ENCODE assay signal across 17 cellular contexts in the genomic region with DNA sequence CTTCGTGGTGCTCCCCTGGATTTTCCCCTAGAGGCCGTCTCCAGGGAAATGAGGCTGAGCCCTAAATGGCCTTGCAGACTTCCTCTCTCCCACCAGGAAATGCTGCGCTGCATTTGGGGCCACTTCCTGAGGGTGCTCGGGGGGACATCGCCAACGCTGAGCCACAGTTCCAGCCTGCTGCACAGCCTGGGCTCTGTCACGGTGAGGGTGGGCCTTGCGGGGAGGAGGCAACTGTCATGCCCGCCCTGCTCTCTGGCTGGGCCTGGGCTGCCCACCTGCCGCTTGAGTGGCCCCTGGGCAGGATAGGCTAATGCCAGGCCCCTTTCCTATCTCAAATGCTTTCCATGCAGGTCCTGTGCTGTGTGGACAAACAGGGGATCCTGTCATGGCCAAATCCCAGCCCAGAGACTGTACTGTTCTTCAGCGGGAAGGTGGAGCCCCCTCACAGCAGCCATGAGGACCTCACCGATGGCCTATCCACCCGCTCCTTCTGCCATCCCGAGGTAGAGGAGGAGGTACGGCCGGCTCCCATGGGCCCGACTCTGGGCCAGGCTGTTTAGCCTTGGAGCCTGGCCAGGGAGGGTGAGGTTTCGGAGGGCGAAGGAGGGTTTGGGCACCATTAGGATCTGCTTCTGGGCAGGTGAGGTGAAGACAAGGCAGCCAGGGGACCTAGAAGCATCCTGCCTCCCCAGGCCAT. TPM values are rescaled to one million over a fixed set of nuclear protein-coding genes. Genes with fewer than 3 reads are reported as not detected.
DNase-seq lines count a peak whose midpoint lies in the region; ATAC-seq and TF ChIP-seq lines count a peak whose summit lies in the region.
"Had no signal": no experiment of that assay in that cellular context is flagged by ENCODE, and none has a peak within 500 bp of the region (broad histone marks: within the 10 kb centered on the region; RNA-seq: fewer than 3 reads in every experiment).

No MANE protein-coding gene starts in this region.

- H2AFZ ChIP-seq in smooth muscle cell (ENCODE audit: low read depth), result no peak overlapping the region
- H2AFZ ChIP-seq: GM23248 had no signal

- peaks cover 43% of the 10 kb centered on the region for H4K20me1 ChIP-seq in smooth muscle cell (ENCODE audit: low read depth)

- in situ Hi-C loops in KBM-7 (cut with MboI; ENCODE audit: low pct_unique_long_range_greater_than_20kb, low sequenced_read_pairs), result no loop called here

- no peaks in the 10 kb centered on the region for H3F3A ChIP-seq in smooth muscle cell (ENCODE audit: low read depth)

- WGBS in spleen, 5 donors, result 43 to 78% (median 67%) methylated on average over 7 to 19 of the region's 19 CpGs
- 98% methylated on average over 19 of the region's 19 CpGs for WGBS in smooth muscle cell (ENCODE audit: low lambda C conversion rate)

- POLR2A ChIA-PET in RWPE1 (lab: Yijun Ruan, JAX; ENCODE audit: low non-redundant PET), result no interaction called here

- no peak overlapping the region for H3K9ac ChIP-seq in smooth muscle cell (ENCODE audit: low read depth)
- H3K9ac ChIP-seq: GM23248 had no signal

- no peak for TF ChIP-seq POLR2A in spleen (IDR thresholded peaks at IDR 0.05)

- H3K27ac ChIP-seq in RWPE1 (peak overlapping the region; percentile 14; the same call in 1 of the 2 replicates), lower lobe of right lung (peak overlapping the region; percentile 71), spleen (peak overlapping the region in 5 of 8 donors; percentile 48 to 66 (median 51)), smooth muscle cell (ENCODE audit: low read depth) (no peak overlapping the region)
- H3K27ac ChIP-seq: GM23248, SJCRH30 had no signal

- no peaks in the 10 kb centered on the region for H3K79me2 ChIP-seq in smooth muscle cell (ENCODE audit: low read depth)

- peak in 1 of 2 donors; percentile 1 for ATAC-seq in lower lobe of right lung
- no peak for ATAC-seq in HG02759 (IDR thresholded peaks at IDR 0.05; ENCODE audit: unreplicated experiment)
- ATAC-seq: HCT116, K562, Panc1 had no signal

- DNase-seq in KBM-7, result peak; percentile 18
- DNase-seq in RWPE1 (ENCODE audit: low spot score), result no peak
- no peak for DNase-seq in lower lobe of right lung
- DNase-seq in spleen, result no peak
- no peak for DNase-seq in smooth muscle cell (lab: John Stamatoyannopoulos, UW; ENCODE audit: unreplicated experiment)
- DNase-seq in effector CD8-positive, alpha-beta T cell (lab: John Stamatoyannopoulos, UW), result no peak
- DNase-seq: DMS 273 treated with DMSO at 0.1 percent for 48 hours, GM23248, NCI-H1092, NCI-H187, NCI-H446, NCI-H774, SJCRH30 had no signal

- H3K36me3 ChIP-seq in lower lobe of right lung (peaks cover 60% of the 10 kb centered on the region), spleen (peaks cover 0 to 81% (median 49%) of the 10 kb centered on the region in 6 donors), smooth muscle cell (ENCODE audit: low read depth) (no peaks in the 10 kb centered on the region)

- H3K9me3 ChIP-seq in lower lobe of right lung (no peaks in the 10 kb centered on the region), spleen (no peaks in the 10 kb centered on the region), smooth muscle cell (replicated peaks; ENCODE audit: low read depth) (no peaks in the 10 kb centered on the region)
- H3K9me3 ChIP-seq: SJCRH30 had no signal

- no peak overlapping the region for H3K4me2 ChIP-seq in smooth muscle cell

- intact Hi-C loops in lower lobe of right lung (cut with DNase I), result no loop called here
- intact Hi-C loops in spleen (cut with DNase I; ENCODE audit: low total_unique reads), result no loop called here

- H3K27me3 ChIP-seq in lower lobe of right lung (ENCODE audit: low read depth) (no peaks in the 10 kb centered on the region), spleen (replicated peaks in 1 of 7) (no peaks in the 10 kb centered on the region), smooth muscle cell (ENCODE audit: low read depth) (no peaks in the 10 kb centered on the region)
- H3K27me3 ChIP-seq: SJCRH30 had no signal

- CTCF ChIA-PET in RWPE1 (lab: Yijun Ruan, JAX), result no interaction called here

- TF ChIP-seq CTCF in RWPE1 (conservative IDR thresholded peaks at IDR 0.05; ENCODE audit: low read depth) (no peak), lower lobe of right lung (IDR thresholded peaks at IDR 0.05) (no peak), spleen (IDR thresholded peaks at IDR 0.05 in 8 of 11, conservative IDR thresholded peaks at IDR 0.05 in 3 of 11) (no peak), smooth muscle cell (IDR thresholded peaks at IDR 0.05; ENCODE audit: borderline replicate concordance, insufficient read depth, poor library complexity, severe bottlenecking) (no peak)

- H3K4me3 ChIP-seq in lower lobe of right lung (no peak overlapping the region), spleen (no peak overlapping the region), smooth muscle cell (no peak overlapping the region)
- H3K4me3 ChIP-seq: GM23248, K562, SJCRH30 had no signal

- H3K4me1 ChIP-seq in lower lobe of right lung (peaks cover 39% of the 10 kb centered on the region), spleen (peaks cover 16 to 57% (median 42%) of the 10 kb centered on the region in 6 donors), smooth muscle cell (ENCODE audit: low read depth) (no peaks in the 10 kb centered on the region)
- H3K4me1 ChIP-seq: SJCRH30 had no signal

RNA-seq across cellular contexts. Expression of gene CASKIN2, which starts 24.2 kb away (rescaled TPM):
- total RNA-seq in lower lobe of right lung, result 68.8 TPM
- total RNA-seq in spleen, result 100 to 1,000 TPM in 3 of 7 donors, 10 to 100 TPM in 4; 33.5 to 135 (median 51.1) TPM
- 10 to 100 TPM in 1 of 3 donors, 1 to 10 TPM in 2; 4.7 to 27.8 (median 6.2) TPM for polyA plus RNA-seq in spleen
- 2.6 and 4.2 TPM in 2 replicates for total RNA-seq in smooth muscle cell
- 8.0 and 10.9 TPM in 2 replicates for polyA plus RNA-seq in smooth muscle cell

RNA-seq across cellular contexts. Expression of gene TSEN54, which starts 25.2 kb away (rescaled TPM):
- total RNA-seq in lower lobe of right lung (20.4 TPM), spleen (10 to 100 TPM; 31.0 to 58.1 (median 35.4) TPM), smooth muscle cell (12.5 and 15.1 TPM in 2 replicates)
- polyA plus RNA-seq in spleen (10 to 100 TPM; 40.8 to 87.8 (median 68.9) TPM), smooth muscle cell (15.1 and 27.7 TPM in 2 replicates)

RNA-seq across cellular contexts. Expression of gene LLGL2, which starts 34.4 kb away (rescaled TPM):
- total RNA-seq in lower lobe of right lung (111 TPM), spleen (10 to 100 TPM; 44.0 to 97.8 (median 75.1) TPM), smooth muscle cell (7.6 and 9.9 TPM in 2 replicates)
- polyA plus RNA-seq in spleen (100 to 1,000 TPM in 1 of 3 donors, 10 to 100 TPM in 2; 28.6 to 153 (median 92.6) TPM), smooth muscle cell (12.7 and 33.5 TPM in 2 replicates)
- total RNA-seq: GM23248, SJCRH30 had no signal
- polyA plus RNA-seq: GM23248 had no signal

RNA-seq across cellular contexts. Expression of gene TMEM94, which starts 34.7 kb away (rescaled TPM):
- total RNA-seq in lower lobe of right lung, result 89.5 TPM
- 100 to 1,000 TPM in 1 of 7 donors, 10 to 100 TPM in 6; 66.6 to 101 (median 94.1) TPM for total RNA-seq in spleen
- 10 to 100 TPM; 24.8 to 77.8 (median 59.5) TPM for polyA plus RNA-seq in spleen
- total RNA-seq in smooth muscle cell, result 18.4 and 35.9 TPM in 2 replicates
- polyA plus RNA-seq in smooth muscle cell, result 25.9 and 26.3 TPM in 2 replicates
